ENCODE assay signal across 1 cellular context in the genomic region with DNA sequence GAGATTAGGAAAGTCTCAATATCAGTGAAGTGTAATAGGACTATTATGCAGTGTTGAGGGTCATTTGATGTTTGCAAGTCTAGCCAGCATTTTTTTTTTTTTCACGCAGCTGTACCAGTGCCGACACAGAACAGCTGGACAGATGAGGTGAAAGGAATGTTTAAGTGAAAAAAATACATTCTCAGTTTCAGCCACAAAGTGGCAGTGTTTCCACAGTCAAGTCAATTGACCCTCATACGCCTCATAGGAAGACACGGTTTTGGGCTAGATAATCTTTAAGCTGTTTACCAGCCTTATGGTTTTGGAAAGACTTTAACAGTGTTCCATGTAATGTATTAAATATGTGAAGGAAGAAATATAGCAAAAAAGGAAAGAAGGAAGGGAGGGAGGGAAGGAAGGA.
TF ChIP-seq lines count a peak whose summit lies in the region.

No MANE protein-coding gene starts in this region.

TF ChIP-seq in WTC11, 78 proteins besides CTCF, POLR2A, EP300 and RAD21 (continued from another document):
- TF ChIP-seq, protein P1, sequence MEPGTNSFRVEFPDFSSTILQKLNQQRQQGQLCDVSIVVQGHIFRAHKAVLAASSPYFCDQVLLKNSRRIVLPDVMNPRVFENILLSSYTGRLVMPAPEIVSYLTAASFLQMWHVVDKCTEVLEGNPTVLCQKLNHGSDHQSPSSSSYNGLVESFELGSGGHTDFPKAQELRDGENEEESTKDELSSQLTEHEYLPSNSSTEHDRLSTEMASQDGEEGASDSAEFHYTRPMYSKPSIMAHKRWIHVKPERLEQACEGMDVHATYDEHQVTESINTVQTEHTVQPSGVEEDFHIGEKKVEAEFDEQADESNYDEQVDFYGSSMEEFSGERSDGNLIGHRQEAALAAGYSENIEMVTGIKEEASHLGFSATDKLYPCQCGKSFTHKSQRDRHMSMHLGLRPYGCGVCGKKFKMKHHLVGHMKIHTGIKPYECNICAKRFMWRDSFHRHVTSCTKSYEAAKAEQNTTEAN (CRISPR knock-in tag; IDR thresholded peaks at IDR 0.05), result no peak
- no peak for TF ChIP-seq NR1H2 (CRISPR knock-in tag; IDR thresholded peaks at IDR 0.05)
- TF ChIP-seq, protein P2, sequence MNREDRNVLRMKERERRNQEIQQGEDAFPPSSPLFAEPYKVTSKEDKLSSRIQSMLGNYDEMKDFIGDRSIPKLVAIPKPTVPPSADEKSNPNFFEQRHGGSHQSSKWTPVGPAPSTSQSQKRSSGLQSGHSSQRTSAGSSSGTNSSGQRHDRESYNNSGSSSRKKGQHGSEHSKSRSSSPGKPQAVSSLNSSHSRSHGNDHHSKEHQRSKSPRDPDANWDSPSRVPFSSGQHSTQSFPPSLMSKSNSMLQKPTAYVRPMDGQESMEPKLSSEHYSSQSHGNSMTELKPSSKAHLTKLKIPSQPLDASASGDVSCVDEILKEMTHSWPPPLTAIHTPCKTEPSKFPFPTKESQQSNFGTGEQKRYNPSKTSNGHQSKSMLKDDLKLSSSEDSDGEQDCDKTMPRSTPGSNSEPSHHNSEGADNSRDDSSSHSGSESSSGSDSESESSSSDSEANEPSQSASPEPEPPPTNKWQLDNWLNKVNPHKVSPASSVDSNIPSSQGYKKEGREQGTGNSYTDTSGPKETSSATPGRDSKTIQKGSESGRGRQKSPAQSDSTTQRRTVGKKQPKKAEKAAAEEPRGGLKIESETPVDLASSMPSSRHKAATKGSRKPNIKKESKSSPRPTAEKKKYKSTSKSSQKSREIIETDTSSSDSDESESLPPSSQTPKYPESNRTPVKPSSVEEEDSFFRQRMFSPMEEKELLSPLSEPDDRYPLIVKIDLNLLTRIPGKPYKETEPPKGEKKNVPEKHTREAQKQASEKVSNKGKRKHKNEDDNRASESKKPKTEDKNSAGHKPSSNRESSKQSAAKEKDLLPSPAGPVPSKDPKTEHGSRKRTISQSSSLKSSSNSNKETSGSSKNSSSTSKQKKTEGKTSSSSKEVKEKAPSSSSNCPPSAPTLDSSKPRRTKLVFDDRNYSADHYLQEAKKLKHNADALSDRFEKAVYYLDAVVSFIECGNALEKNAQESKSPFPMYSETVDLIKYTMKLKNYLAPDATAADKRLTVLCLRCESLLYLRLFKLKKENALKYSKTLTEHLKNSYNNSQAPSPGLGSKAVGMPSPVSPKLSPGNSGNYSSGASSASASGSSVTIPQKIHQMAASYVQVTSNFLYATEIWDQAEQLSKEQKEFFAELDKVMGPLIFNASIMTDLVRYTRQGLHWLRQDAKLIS (CRISPR knock-in tag; IDR thresholded peaks at IDR 0.05; ENCODE audit: borderline replicate concordance), result no peak
- no peak for TF ChIP-seq FOXP1 (CRISPR knock-in tag; IDR thresholded peaks at IDR 0.05; ENCODE audit: borderline replicate concordance)
